In the genomic region with DNA sequence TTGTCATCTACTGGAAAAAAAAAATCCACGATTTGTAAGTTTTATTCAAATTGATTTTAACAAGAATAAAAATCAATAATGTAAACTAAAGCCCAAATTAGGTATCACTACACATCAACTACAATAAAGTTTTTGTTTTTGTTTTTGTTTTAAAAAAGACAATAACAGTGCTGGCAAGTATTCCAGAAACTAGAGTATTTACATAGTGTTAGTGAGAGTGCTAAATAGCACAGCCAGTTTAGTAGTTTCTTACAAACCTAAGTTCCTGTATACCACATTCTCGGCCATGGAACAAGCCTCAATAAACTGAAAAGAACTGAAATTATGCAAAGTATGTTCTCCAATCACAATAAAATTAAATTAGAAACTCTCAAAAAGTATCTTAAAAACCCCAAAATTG, we compare ENCODE assay signal across 16 cellular contexts. TPM values are rescaled to one million over a fixed set of nuclear protein-coding genes. Genes with fewer than 3 reads are reported as not detected.
DNase-seq lines count a peak whose midpoint lies in the region; ATAC-seq and TF ChIP-seq lines count a peak whose summit lies in the region.
"Had no signal": no experiment of that assay in that cellular context is flagged by ENCODE, and none has a peak within 500 bp of the region (broad histone marks: within the 10 kb centered on the region; RNA-seq: fewer than 3 reads in every experiment).

No MANE protein-coding gene starts in this region.

- no peaks in the 10 kb centered on the region for H3K27me3 Mint-ChIP-seq in CD4-positive, alpha-beta T cell
- H3K27me3 Mint-ChIP-seq: memory B cell had no signal

- H3K9ac ChIP-seq in mesenchymal stem cell (ENCODE audit: low read length), result no peak overlapping the region
- H3K9ac ChIP-seq: parathyroid adenoma had no signal

- POLR2A ChIA-PET in CD4-positive, alpha-beta T cell (lab: Charles Lee), result interaction anchor here (2.0 kb wide), 1 partner anchor 10 kb away, joined by 15 read pairs; no protein-coding TSS in a partner anchor

- H2BK120ac ChIP-seq in mesenchymal stem cell (ENCODE audit: low read depth, low read length), result no peak overlapping the region

- no peak overlapping the region for H3K4me3 Mint-ChIP-seq in CD4-positive, alpha-beta T cell
- H3K4me3 Mint-ChIP-seq: memory B cell had no signal

- H3K23ac ChIP-seq in mesenchymal stem cell (ENCODE audit: low read length in 2 of 2), result no peak overlapping the region

- H3K4me2 ChIP-seq in mesenchymal stem cell (ENCODE audit: low read length, poor library complexity, severe bottlenecking), result no peak overlapping the region

- no peak overlapping the region for H3K27ac ChIP-seq in CD4-positive, alpha-beta T cell (ENCODE audit: low read depth, low read length)
- H3K27ac ChIP-seq in uterus (no peak overlapping the region), mesenchymal stem cell (ENCODE audit: low read length, poor library complexity, severe bottlenecking) (no peak overlapping the region)
- H3K27ac ChIP-seq: cardiac muscle cell, parathyroid adenoma had no signal

- no peak overlapping the region for H3K18ac ChIP-seq in mesenchymal stem cell (ENCODE audit: low read depth in 1 of 2, low read length in 2 of 2)

- H3K4me3 ChIP-seq in uterus (no peak overlapping the region), mesenchymal stem cell (ENCODE audit: insufficient read depth in 1 of 2, low read depth in 1 of 2, low read length in 2 of 2) (no peak overlapping the region)
- H3K4me3 ChIP-seq: cardiac muscle cell had no signal

- 100% methylated on average over 1 of the region's 2 CpGs for WGBS in mesenchymal stem cell

- H2BK12ac ChIP-seq in mesenchymal stem cell (ENCODE audit: low read length in 2 of 2), result no peak overlapping the region

- H2BK5ac ChIP-seq in mesenchymal stem cell (ENCODE audit: low read depth, low read length, poor library complexity, severe bottlenecking), result no peak overlapping the region

- H3K9me3 Mint-ChIP-seq in CD4-positive, alpha-beta T cell, result no peaks in the 10 kb centered on the region
- H3K9me3 Mint-ChIP-seq: memory B cell had no signal

- H3K27me3 ChIP-seq in CD4-positive, alpha-beta T cell (ENCODE audit: control insufficient read depth, insufficient read depth, low read length), result no peaks in the 10 kb centered on the region
- H3K27me3 ChIP-seq in uterus (no peaks in the 10 kb centered on the region), mesenchymal stem cell (ENCODE audit: control insufficient read depth in 1 of 2, insufficient read depth in 1 of 2, low read length in 2 of 2) (no peaks in the 10 kb centered on the region)
- H3K27me3 ChIP-seq: cardiac muscle cell had no signal

- no peak overlapping the region for H2AK5ac ChIP-seq in mesenchymal stem cell (ENCODE audit: low read length, severe bottlenecking)

- TF ChIP-seq POLR2A in uterus (IDR thresholded peaks at IDR 0.05), result no peak

- no peak for DNase-seq in CD4-positive, alpha-beta T cell
- DNase-seq in KBM-7, result no peak
- DNase-seq in uterus, result no peak
- DNase-seq in mesenchymal stem cell, result no peak
- DNase-seq in NCI-H1436 (lab: John Stamatoyannopoulos, UW), result no peak
- DNase-seq: activated effector memory CD4-positive, alpha-beta T cell treated with anti-CD3 and anti-CD28 coated beads, Interleukin-2, amount 50 U/mL, for 16 hours; erythroblast; hypothalamus; KG1; NCI-H2081 had no signal

- H3K4me1 Mint-ChIP-seq in CD4-positive, alpha-beta T cell (ENCODE audit: low read depth), result peaks cover 83% of the 10 kb centered on the region

- no peaks in the 10 kb centered on the region for H3K36me3 ChIP-seq in uterus
- no peaks in the 10 kb centered on the region for H3K36me3 ChIP-seq in mesenchymal stem cell (ENCODE audit: control insufficient read depth in 1 of 2, insufficient read depth in 2 of 2, low read depth in 1 of 2, low read length in 2 of 2)
- H3K36me3 ChIP-seq: cardiac muscle cell had no signal

- H3K4me1 ChIP-seq in uterus (no peaks in the 10 kb centered on the region), mesenchymal stem cell (ENCODE audit: control insufficient read depth, insufficient read depth, low read depth, low read length) (no peaks in the 10 kb centered on the region)
- H3K4me1 ChIP-seq: parathyroid adenoma had no signal

- in situ Hi-C loops in KBM-7 (cut with MboI; ENCODE audit: low pct_unique_long_range_greater_than_20kb, low sequenced_read_pairs), result no loop called here

- H4K8ac ChIP-seq in mesenchymal stem cell (ENCODE audit: low read length), result no peak overlapping the region

- peak overlapping the region; percentile 82 for H3K27ac Mint-ChIP-seq in CD4-positive, alpha-beta T cell
- H3K27ac Mint-ChIP-seq: memory B cell had no signal

- no peak overlapping the region for H2AFZ ChIP-seq in mesenchymal stem cell (ENCODE audit: low read depth, low read length)
- H2AFZ ChIP-seq: parathyroid adenoma had no signal

- peaks cover 9% of the 10 kb centered on the region for H3K79me1 ChIP-seq in mesenchymal stem cell (replicated peaks; ENCODE audit: low read length, poor library complexity, severe bottlenecking)

- no peaks in the 10 kb centered on the region for H3K9me3 ChIP-seq in CD4-positive, alpha-beta T cell (ENCODE audit: control insufficient read depth, low read length)
- H3K9me3 ChIP-seq in uterus (no peaks in the 10 kb centered on the region), mesenchymal stem cell (ENCODE audit: control insufficient read depth, low read length) (no peaks in the 10 kb centered on the region)

- intact Hi-C loops in CD4-positive, alpha-beta T cell (cut with DNase I, micrococcal nuclease), result loop anchor here (5.0 to 10.0 kb wide), 5 partner anchors 424 to 1214 kb away; partner anchors contain the start of genes CCDC7 (in 1 of the 2), EPC1 (in 1 of the 2) and ZNF438 (in 1 of the 2)
- intact Hi-C loops in uterus (cut with DNase I; ENCODE audit: low total_unique reads), result no loop called here

- ATAC-seq in CD4-positive, alpha-beta T cell (ENCODE audit: poor library complexity), result no peak
- peak; percentile 62 for ATAC-seq in GM19043 (IDR thresholded peaks at IDR 0.05; ENCODE audit: low read depth, unreplicated experiment)
- ATAC-seq in HG02642 (IDR thresholded peaks at IDR 0.05; ENCODE audit: poor library complexity, unreplicated experiment), result peak; percentile 66
- peak; percentile 53 for ATAC-seq in HG03442 (IDR thresholded peaks at IDR 0.05; ENCODE audit: unreplicated experiment)

- H2BK15ac ChIP-seq in mesenchymal stem cell (ENCODE audit: low read depth, poor library complexity, severe bottlenecking), result no peak overlapping the region

- CTCF ChIA-PET in CD4-positive, alpha-beta T cell (lab: Charles Lee), result no interaction called here

- no peak overlapping the region for H3K14ac ChIP-seq in mesenchymal stem cell (ENCODE audit: low read length in 2 of 2)

- no peak overlapping the region for H4K91ac ChIP-seq in mesenchymal stem cell (ENCODE audit: low read length)

- peaks cover 4% of the 10 kb centered on the region for H3K36me3 Mint-ChIP-seq in CD4-positive, alpha-beta T cell (ENCODE audit: low read depth)
- H3K36me3 Mint-ChIP-seq: memory B cell had no signal

- no peak overlapping the region for H3K4ac ChIP-seq in mesenchymal stem cell (ENCODE audit: low read depth in 1 of 2, low read length in 2 of 2)

- no peak for TF ChIP-seq CTCF in CD4-positive, alpha-beta T cell (IDR thresholded peaks at IDR 0.05)
- no peak for TF ChIP-seq CTCF in uterus (IDR thresholded peaks at IDR 0.05)

RNA-seq across cellular contexts. Expression of gene ARHGAP12, which starts 8.1 kb away (rescaled TPM):
- total RNA-seq in CD4-positive, alpha-beta T cell, result 10 to 100 TPM; 40.3 to 41.1 TPM
- 10 to 100 TPM; 37.7 to 82.5 (median 57.3) TPM for total RNA-seq in uterus
- polyA plus RNA-seq in mesenchymal stem cell (2013, experiment 1 of 2), result 20.8 TPM
- polyA plus RNA-seq in mesenchymal stem cell (2013, experiment 2 of 2), result 20.0 TPM
